ENCODE assay signal across 8 cellular contexts in the genomic region with DNA sequence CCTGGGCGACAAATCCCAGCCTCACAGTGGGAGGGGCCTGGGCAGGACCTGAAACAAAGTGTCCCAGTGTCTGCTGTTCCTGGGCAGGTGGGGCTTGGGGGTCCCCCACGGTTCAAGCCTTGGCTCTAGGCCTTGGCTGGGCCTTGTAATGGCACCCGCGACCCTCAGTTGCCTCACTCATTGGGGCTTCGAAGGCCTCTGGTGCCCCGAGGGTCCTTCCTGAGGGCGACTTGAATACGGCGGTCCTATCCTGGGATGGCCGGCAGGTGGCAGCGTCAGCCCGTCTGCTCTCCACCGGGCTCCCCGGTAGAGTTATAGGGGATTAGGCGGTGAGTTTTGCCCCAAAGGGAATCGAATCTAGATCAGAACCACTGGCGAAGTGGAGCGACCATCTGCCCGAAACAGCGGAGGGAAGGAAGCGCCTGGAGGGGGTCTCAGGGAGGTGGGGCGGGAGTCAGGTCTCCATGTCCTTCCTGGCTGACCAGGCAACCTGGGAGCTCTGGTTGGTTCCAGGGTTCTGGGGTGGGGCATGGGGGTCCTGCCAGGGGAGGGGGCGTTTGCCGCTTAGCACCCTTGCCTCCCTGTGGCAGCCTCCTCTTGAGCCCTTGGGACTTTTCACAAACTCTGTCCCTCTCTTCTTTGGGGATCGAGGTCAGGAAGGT. TPM values are rescaled to one million over a fixed set of nuclear protein-coding genes. Genes with fewer than 3 reads are reported as not detected.
DNase-seq lines count a peak whose midpoint lies in the region; ATAC-seq lines count a peak whose summit lies in the region.

No MANE protein-coding gene starts in this region.

- H3K27me3 Mint-ChIP-seq in activated CD4-positive, alpha-beta memory T cell treated with anti-CD3 and anti-CD28 coated beads, Interleukin-2, amount 10 ng/mL, durations not matched to agents 7 days and 5 days: no peaks in the 10 kb centered on the region

- H3K27me3 ChIP-seq in HAP-1 (ENCODE audit: low read depth): peaks cover 21% of the 10 kb centered on the region

- H3K36me3 ChIP-seq in HAP-1 (replicated peaks): peaks cover 14% of the 10 kb centered on the region

- peak overlapping the region; percentile 81 for H3K4me3 Mint-ChIP-seq in activated CD4-positive, alpha-beta memory T cell treated with anti-CD3 and anti-CD28 coated beads, Interleukin-2, amount 10 ng/mL, durations not matched to agents 7 days and 5 days

- DNase-seq in Ammon's horn (ENCODE audit: low spot score) (peak; percentile 87), HAP-1 (ENCODE audit: low spot score in 2 of 2) (peak; percentile 58 to 87), NCI-H82 (lab: John Stamatoyannopoulos, UW) (peak; percentile 85), lung microvascular endothelial cell (ENCODE audit: low read depth in 2 of 2) (peak; percentile 68 to 72)
- DNase-seq in activated CD4-positive, alpha-beta memory T cell treated with anti-CD3 and anti-CD28 coated beads, Interleukin-2, amount 10 ng/mL, durations not matched to agents 7 days and 5 days: peak; percentile 87
- DNase-seq in effector CD4-positive, alpha-beta T cell: peak; percentile 77
- DNase-seq in stimulated activated CD8-positive, alpha-beta memory T cell treated with anti-CD3 and anti-CD28 coated beads, Interleukin-12 subunit alpha, Interleukin-12 subunit beta, amount 100 ng/mL, for 4 hours (ENCODE audit: low read depth): peak; percentile 65

- peaks cover 4% of the 10 kb centered on the region for H3K36me3 Mint-ChIP-seq in activated CD4-positive, alpha-beta memory T cell treated with anti-CD3 and anti-CD28 coated beads, Interleukin-2, amount 10 ng/mL, durations not matched to agents 7 days and 5 days (ENCODE audit: low read depth)

- in situ Hi-C loops in HAP-1 (cut with MboI; ENCODE audit: low sequenced_read_pairs): loop anchor here (5.0 to 10.0 kb wide), 2 partner anchors 133 to 170 kb away; partner anchors contain the start of gene PRXL2B

- H3K9me3 ChIP-seq in HAP-1: no peaks in the 10 kb centered on the region

- H3K4me1 ChIP-seq in HAP-1: peaks cover 13% of the 10 kb centered on the region

- POLR2A ChIA-PET in activated CD4-positive, alpha-beta memory T cell treated with anti-CD3 and anti-CD28 coated beads, Interleukin-2, amount 10 ng/mL, durations not matched to agents 7 days and 5 days (lab: Charles Lee): interaction anchor here (2.7 to 4.3 kb wide), 5 partner anchors 23 to 171 kb away, joined by 10 to 50 read pairs (median 13); partner anchors contain the start of genes MORN1 and RER1

- no peaks in the 10 kb centered on the region for H3K9me3 Mint-ChIP-seq in activated CD4-positive, alpha-beta memory T cell treated with anti-CD3 and anti-CD28 coated beads, Interleukin-2, amount 10 ng/mL, durations not matched to agents 7 days and 5 days

- H3K4me1 Mint-ChIP-seq in activated CD4-positive, alpha-beta memory T cell treated with anti-CD3 and anti-CD28 coated beads, Interleukin-2, amount 10 ng/mL, durations not matched to agents 7 days and 5 days: peaks cover 44% of the 10 kb centered on the region

- CTCF ChIA-PET in activated CD4-positive, alpha-beta memory T cell treated with anti-CD3 and anti-CD28 coated beads, Interleukin-2, amount 10 ng/mL, durations not matched to agents 7 days and 5 days (lab: Charles Lee): interaction anchor here (0.7 to 2.7 kb wide), 11 partner anchors 15 to 1143 kb away, joined by 3 to 41 read pairs (median 8); partner anchors contain the start of genes MORN1, PANK4, PRXL2B and RER1

- H3K27ac Mint-ChIP-seq in activated CD4-positive, alpha-beta memory T cell treated with anti-CD3 and anti-CD28 coated beads, Interleukin-2, amount 10 ng/mL, durations not matched to agents 7 days and 5 days: peak overlapping the region; percentile 94

- peak overlapping the region; percentile 78 for H3K4me3 ChIP-seq in HAP-1

- no peak for ATAC-seq in HG03442 (IDR thresholded peaks at IDR 0.05; ENCODE audit: unreplicated experiment)

RNA-seq across cellular contexts. Expression of gene PEX10, which starts 2.1 kb away (rescaled TPM):
- 1 to 10 TPM; 6.8 to 9.5 TPM for total RNA-seq in activated CD4-positive, alpha-beta memory T cell treated with anti-CD3 and anti-CD28 coated beads, Interleukin-2, amount 10 ng/mL, durations not matched to agents 7 days and 5 days
- total RNA-seq in lung microvascular endothelial cell: 24.6 and 26.0 TPM in 2 replicates

RNA-seq across cellular contexts. Expression of gene RER1, which starts 22.8 kb away (rescaled TPM):
- 100 to 1,000 TPM; 151 to 160 TPM for total RNA-seq in activated CD4-positive, alpha-beta memory T cell treated with anti-CD3 and anti-CD28 coated beads, Interleukin-2, amount 10 ng/mL, durations not matched to agents 7 days and 5 days
- 32.7 and 48.6 TPM in 2 replicates for total RNA-seq in lung microvascular endothelial cell

RNA-seq across cellular contexts. Expression of gene MORN1, which starts 23.1 kb away (rescaled TPM):
- 1 to 10 TPM; 6.2 to 6.3 TPM for total RNA-seq in activated CD4-positive, alpha-beta memory T cell treated with anti-CD3 and anti-CD28 coated beads, Interleukin-2, amount 10 ng/mL, durations not matched to agents 7 days and 5 days
- total RNA-seq in lung microvascular endothelial cell: 3.3 and 4.8 TPM in 2 replicates
